In the genomic region with DNA sequence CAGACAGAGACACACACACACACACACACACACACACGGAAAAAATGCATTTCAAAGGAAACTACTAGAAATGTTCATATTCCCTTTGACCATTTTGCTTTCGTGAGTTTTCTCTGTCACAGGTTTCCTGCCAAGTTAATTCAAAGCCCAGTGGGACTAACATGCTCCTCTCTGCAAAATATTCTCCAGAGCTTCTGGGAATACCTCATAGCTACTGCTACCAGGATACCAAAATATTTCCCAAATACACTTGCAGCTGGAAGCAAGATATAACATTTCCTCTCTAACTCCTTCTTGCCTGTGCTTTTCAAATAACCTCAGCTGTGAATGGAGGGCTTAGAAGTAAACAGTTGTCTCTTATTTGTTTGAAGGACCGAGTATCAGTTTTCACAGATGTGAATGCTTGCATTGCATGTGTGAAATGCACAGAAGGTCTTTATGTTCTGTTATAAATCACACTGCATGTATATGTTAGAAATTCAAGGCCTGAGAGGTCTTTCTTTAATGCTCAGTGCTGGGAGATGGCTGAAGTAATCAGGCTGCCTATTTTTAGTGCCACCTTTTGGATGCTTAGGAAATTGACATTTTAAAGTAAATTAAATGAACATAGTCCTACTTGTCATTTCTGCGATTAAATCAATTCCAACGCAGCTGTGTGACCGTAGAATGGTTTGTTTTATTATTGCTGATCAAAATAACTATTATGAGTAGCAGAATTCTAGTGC, we compare ENCODE assay signal across 10 cellular contexts. TPM values are rescaled to one million over a fixed set of nuclear protein-coding genes. Genes with fewer than 3 reads are reported as not detected.
DNase-seq lines count a peak whose midpoint lies in the region; ATAC-seq, FAIRE-seq and TF ChIP-seq lines count a peak whose summit lies in the region.
"Had no signal": no experiment of that assay in that cellular context is flagged by ENCODE, and none has a peak within 500 bp of the region (broad histone marks: within the 10 kb centered on the region; RNA-seq: fewer than 3 reads in every experiment).

No MANE protein-coding gene starts in this region.

- H3K79me2 ChIP-seq in HCT116 (ENCODE audit: insufficient read depth, low read length), result no peaks in the 10 kb centered on the region; the same call in 1 of the 2 replicates

- H3K4me2 ChIP-seq in HCT116 (ENCODE audit: low read length), result no peak overlapping the region

- H3K36me3 ChIP-seq in HCT116 (ENCODE audit: control insufficient read depth in 1 of 2, insufficient read depth in 2 of 2, low read length in 2 of 2) (peaks cover 20 to 23% of the 10 kb centered on the region in 2 experiments; a peak in 3 of 4 replicates), psoas muscle (ENCODE audit: insufficient read depth in 1 of 2, low read depth in 1 of 2) (peaks cover 16 to 83% of the 10 kb centered on the region in 2 donors)

- in situ Hi-C loops in astrocyte of the cerebellum (cut with HindIII; ENCODE audit: low sequenced_read_pairs), result no loop called here

- no peak for DNase-seq in AG04449 (ENCODE audit: low read depth, low spot score)
- no peak for DNase-seq in HCT116 (ENCODE audit: low read depth, low spot score)
- peak; percentile 6 for DNase-seq in astrocyte of the cerebellum (ENCODE audit: low read depth)
- DNase-seq in left kidney (ENCODE audit: low read depth, low spot score), result peak; percentile 23
- no peak for DNase-seq in psoas muscle
- DNase-seq in HK-2 (ENCODE audit: unreplicated experiment), result no peak
- DNase-seq in GM12891 (ENCODE audit: insufficient read length, low spot score), result no peak
- DNase-seq: NCI-H774 had no signal

- no peaks in the 10 kb centered on the region for H3K9me2 ChIP-seq in HCT116 (ENCODE audit: insufficient read depth)

- RAD21 ChIA-PET in HCT116 (lab: Charles Lee; ENCODE audit: low non-redundant PET in 1 of 2, low total read pairs in 2 of 2, uncharacterized antibody in 2 of 2, unreplicated experiment in 2 of 2), result interaction anchor here in 1 of 2 experiments (0.6 kb wide), 1 partner anchor 18 kb away, joined by 3 read pairs; no protein-coding TSS in a partner anchor

- FAIRE-seq in GM12891 (lab: Jason Lieb, UNC), result no peak

- H3K4me1 ChIP-seq in HCT116 (ENCODE audit: control insufficient read depth in 1 of 2, insufficient read depth in 2 of 2, low read length in 2 of 2) (no peaks in the 10 kb centered on the region), psoas muscle (no peaks in the 10 kb centered on the region)

- intact Hi-C loops in HCT116 (cut with micrococcal nuclease) (no loop called here), psoas muscle (cut with DNase I) (no loop called here)

- no peaks in the 10 kb centered on the region for H3K27me3 ChIP-seq in HCT116 (ENCODE audit: insufficient read depth, low read length)
- H3K27me3 ChIP-seq in psoas muscle (ENCODE audit: insufficient read depth in 3 of 3, low read length in 2 of 3), result no peaks in the 10 kb centered on the region

- BruUV-seq in HCT116 (replicated peaks; lab: Mats Ljungman, UMichigan), result no TSS peak

- CTCF ChIA-PET in AG04449 (lab: Yijun Ruan, JAX) (interaction anchor here (0.7 to 3.5 kb wide), 13 partner anchors 9 to 168 kb away, joined by 3 to 35 read pairs (median 4); partner anchors contain the start of genes AURKA, CASS4, CSTF1 and FAM209A), HCT116 (lab: Charles Lee) (interaction anchor here (0.6 to 0.7 kb wide), 2 partner anchors 772 to 1755 kb away, joined by 3 read pairs; no protein-coding TSS in a partner anchor)

- H3K9me3 ChIP-seq in HCT116 (ENCODE audit: control insufficient read depth in 1 of 2, insufficient read depth in 1 of 2, low read depth in 1 of 2, low read length in 2 of 2) (peaks cover 0 to 7% of the 10 kb centered on the region in 2 experiments; a peak in 1 of 4 replicates), psoas muscle (peaks cover 2% of the 10 kb centered on the region)

- H2AFZ ChIP-seq in HCT116 (ENCODE audit: low read depth, low read length, poor library complexity, severe bottlenecking), result no peak overlapping the region

- peak; percentile 13; the same call in 1 of the 2 replicates for TF ChIP-seq RAD21 in HCT116 (IDR thresholded peaks at IDR 0.05; ENCODE audit: low read depth)

- peak; percentile 50; the same call in 1 of the 2 replicates for ATAC-seq in HCT116
- no peak for ATAC-seq in psoas muscle
- no peak for ATAC-seq in HG03280 (IDR thresholded peaks at IDR 0.05; ENCODE audit: unreplicated experiment)
- ATAC-seq: natural killer cell treated with Interleukin-12 subunit alpha and Interleukin-12 subunit beta and Interleukin-15 and Interleukin-18, amount 100 ng/mL, for 72 hours had no signal

- H3K27ac ChIP-seq in HCT116 (ENCODE audit: low read depth, low read length), result no peak overlapping the region
- no peak overlapping the region for H3K27ac ChIP-seq in psoas muscle

- no peak overlapping the region for H3K9ac ChIP-seq in HCT116 (ENCODE audit: low read length)

- POLR2A ChIA-PET in AG04449 (lab: Yijun Ruan, JAX), result no interaction called here
- POLR2A ChIA-PET in HCT116 (lab: Charles Lee), result no interaction called here

- no peak for TF ChIP-seq POLR2A in HCT116 (IDR thresholded peaks at IDR 0.05; ENCODE audit: borderline replicate concordance, extremely low read depth, insufficient read depth, insufficient read length)
- no peak for TF ChIP-seq POLR2A in GM12891 (IDR thresholded peaks at IDR 0.05; ENCODE audit: low read depth, low read length)

- no peak overlapping the region for H3K4me3 ChIP-seq in AG04449 (ENCODE audit: low read depth, low read length)
- H3K4me3 ChIP-seq in HCT116 (replicated peaks in 1 of 2; ENCODE audit: low read depth in 1 of 2, low read length in 2 of 2), result no peak overlapping the region
- H3K4me3 ChIP-seq in astrocyte of the cerebellum (ENCODE audit: low read depth, low read length), result no peak overlapping the region
- H3K4me3 ChIP-seq in psoas muscle, result no peak overlapping the region

- TF ChIP-seq CTCF in AG04449 (IDR thresholded peaks at IDR 0.05; ENCODE audit: insufficient read depth, low read length, missing control alignments) (peak; percentile 8), HCT116 (IDR thresholded peaks at IDR 0.05 in 2 of 3, conservative IDR thresholded peaks at IDR 0.05 in 1 of 3; ENCODE audit: borderline replicate concordance in 1 of 3, insufficient read depth in 1 of 3, low read depth in 2 of 3, low read length in 2 of 3) (peak; percentile 12 to 33 (median 14); a peak in 2 of 6 replicates), astrocyte of the cerebellum (IDR thresholded peaks at IDR 0.05; ENCODE audit: low read depth, low read length, missing control alignments) (peak; percentile 42), psoas muscle (IDR thresholded peaks at IDR 0.05) (no peak)

- WGBS in psoas muscle, 3 donors, result 49 to 52% (median 49%) methylated on average over 6 of the region's 6 CpGs

- no peaks in the 10 kb centered on the region for H4K20me1 ChIP-seq in HCT116 (ENCODE audit: insufficient read depth)

TF ChIP-seq in HCT116, 20 proteins besides CTCF, POLR2A, EP300 and RAD21:
- TF ChIP-seq CBX3 (IDR thresholded peaks at IDR 0.05; ENCODE audit: low read depth) (no peak), SP1 (IDR thresholded peaks at IDR 0.05; ENCODE audit: low read depth) (no peak), ZNF274 (IDR thresholded peaks at IDR 0.05; ENCODE audit: low read depth, low read length) (no peak), ZFX (IDR thresholded peaks at IDR 0.05) (no peak), CEBPB (IDR thresholded peaks at IDR 0.05; ENCODE audit: low read depth) (no peak)

TF ChIP-seq in GM12891, 5 proteins besides CTCF, POLR2A, EP300 and RAD21:
- no peak for TF ChIP-seq TAF1 (IDR thresholded peaks at IDR 0.05; ENCODE audit: low read depth, low read length)
- no peak for TF ChIP-seq PAX5 (IDR thresholded peaks at IDR 0.05; ENCODE audit: insufficient read depth, low read length, severe bottlenecking)
- no peak for TF ChIP-seq POLR2AphosphoS5 (IDR thresholded peaks at IDR 0.05; ENCODE audit: low read depth, low read length)
- no peak for TF ChIP-seq POU2F2 (IDR thresholded peaks at IDR 0.05; ENCODE audit: low read depth, low read length)
- TF ChIP-seq SPI1 (IDR thresholded peaks at IDR 0.05; ENCODE audit: low read depth, low read length), result no peak

RNA-seq across cellular contexts. Expression of gene FAM209A, which starts 8.7 kb away (rescaled TPM):
- total RNA-seq in HCT116 (2021; ENCODE audit: unreplicated experiment) (0.34 TPM), psoas muscle (under 1 TPM in 1 of 4 donors, not detected in 3; 0.23 TPM)
- polyA plus RNA-seq in HCT116 (2012), result 0.29 and 0.34 TPM in 2 replicates
- polyA plus RNA-seq in psoas muscle, result under 1 TPM in 2 of 3 donors, not detected in 1; 0.08 to 0.38 TPM
- 0.40 TPM for polyA plus RNA-seq in GM12891 (2012; ENCODE audit: low read depth, missing spikeins)

RNA-seq across cellular contexts. Expression of gene FAM209B, which starts 17.2 kb away (rescaled TPM):
- not detected for total RNA-seq in HCT116 (2021; ENCODE audit: unreplicated experiment)
- 0.26 and 0.30 TPM in 2 replicates for polyA plus RNA-seq in HCT116 (2012)
- 1 to 10 TPM in 1 of 4 donors, under 1 TPM in 2, not detected in 1; 0.58 to 1.3 (median 0.66) TPM for total RNA-seq in psoas muscle
- polyA plus RNA-seq in psoas muscle, result under 1 TPM; 0.14 to 0.79 (median 0.41) TPM
- polyA plus RNA-seq in GM12891 (2012; ENCODE audit: low read depth, missing spikeins), result 0.24 TPM

RNA-seq across cellular contexts. Expression of gene RTF2, which starts 47.4 kb away (rescaled TPM):
- total RNA-seq in HCT116 (2021; ENCODE audit: unreplicated experiment) (73.8 TPM), psoas muscle (10 to 100 TPM; 89.0 to 93.0 (median 90.5) TPM)
- 51.5 and 54.3 TPM in 2 replicates for polyA plus RNA-seq in HCT116 (2012)
- 100 to 1,000 TPM in 1 of 3 donors, 10 to 100 TPM in 2; 95.6 to 128 (median 99.9) TPM for polyA plus RNA-seq in psoas muscle
- 77.5 TPM for polyA plus RNA-seq in GM12891 (2012; ENCODE audit: low read depth, missing spikeins)

Comparison
In these comparisons a context has a peak if more than half of its experiments do, and no peak if none do; other contexts are left out.
1. DNase-seq: peak in astrocyte of the cerebellum (single experiment) and left kidney (single experiment); none in AG04449 (single experiment), HCT116 (single experiment), psoas muscle (0 of 2), HK-2 (single experiment) and GM12891 (single experiment).